Comparison of ENCODE assay signal across 8 cellular contexts in the genomic region with DNA sequence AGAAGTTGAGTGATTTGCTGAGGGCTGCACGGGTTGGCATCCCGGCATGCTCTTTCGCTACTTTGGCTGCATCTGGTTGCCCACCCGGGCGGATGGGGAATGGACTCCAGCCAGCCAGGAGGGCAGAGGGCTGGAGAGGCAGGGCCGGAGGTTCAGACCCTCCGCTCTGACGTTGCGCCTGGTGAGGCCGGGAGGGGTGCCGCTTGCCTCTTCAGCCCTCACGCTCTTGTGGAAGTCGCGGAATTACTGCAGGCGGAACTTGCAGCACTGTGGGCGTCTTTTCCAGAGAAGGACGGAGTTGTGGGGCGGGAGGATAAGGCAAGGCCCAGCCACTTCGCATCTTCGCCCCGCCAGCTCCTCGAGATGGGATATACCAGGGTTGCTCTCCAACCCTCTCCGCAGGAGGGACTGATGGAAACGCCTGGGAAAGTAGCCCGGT. TPM values are rescaled to one million over a fixed set of nuclear protein-coding genes. Genes with fewer than 3 reads are reported as not detected.
A peak's percentile ranks its signal among the peaks of the same experiment; 100 is the strongest.
DNase-seq lines count a peak whose midpoint lies in the region; ATAC-seq, FAIRE-seq and TF ChIP-seq lines count a peak whose summit lies in the region.

No MANE protein-coding gene starts in this region.

- H3K9me1 ChIP-seq in K562 (ENCODE audit: control insufficient read depth, insufficient read depth, low read length): no peaks in the 10 kb centered on the region

- H3K36me3 ChIP-seq in HUES64 (ENCODE audit: insufficient read depth, low read length) (peaks cover 38% of the 10 kb centered on the region), K562 (ENCODE audit: control insufficient read depth, insufficient read depth, low read length) (peaks cover 44% of the 10 kb centered on the region; the same call in 2 of the 3 replicates), thoracic aorta (peaks cover 18% of the 10 kb centered on the region)

- peak overlapping the region; percentile 98 for H2AFZ ChIP-seq in K562 (ENCODE audit: low read depth, low read length)

- no peaks in the 10 kb centered on the region for H4K20me1 ChIP-seq in K562 (replicated peaks; ENCODE audit: control insufficient read depth, insufficient read depth, low read length)

- peaks cover 25% of the 10 kb centered on the region for H3K79me2 ChIP-seq in K562 (ENCODE audit: control insufficient read depth, insufficient read depth, low read length)

- TF ChIP-seq POLR2A in A549 (IDR thresholded peaks at IDR 0.05; ENCODE audit: low read length) (no peak), K562 (conservative IDR thresholded peaks at IDR 0.05) (no peak)

- H3K27ac ChIP-seq in A549 (peak overlapping the region; percentile 83 to 93), HUES64 (ENCODE audit: low read depth, low read length) (peak overlapping the region; percentile 17; the same call in 1 of the 2 replicates), K562 (ENCODE audit: extremely low read depth, low read depth, low read length) (peak overlapping the region; percentile 87; the same call in 2 of the 3 replicates), thoracic aorta (peak overlapping the region; percentile 79 to 84)

- DNase-seq in A549 (ENCODE audit: low read depth in 1 of 2, low spot score in 1 of 2): no peak
- DNase-seq in K562 (ENCODE audit: extremely low read depth in 1 of 4, low spot score in 3 of 4): peak in 1 of 4 experiments; percentile 44
- DNase-seq in left colon: no peak
- no peak for DNase-seq in thoracic aorta (ENCODE audit: low spot score)
- DNase-seq in pons (ENCODE audit: low spot score): no peak
- DNase-seq in NCI-H1694 (lab: John Stamatoyannopoulos, UW): no peak

- TF ChIP-seq RAD21 in A549 (conservative IDR thresholded peaks at IDR 0.05 in 1 of 2, IDR thresholded peaks at IDR 0.05 in 1 of 2) (no peak), K562 (CRISPR knock-in tag; conservative IDR thresholded peaks at IDR 0.05 in 1 of 2, IDR thresholded peaks at IDR 0.05 in 1 of 2) (no peak)

- H3K4me1 ChIP-seq in A549: peaks cover 6% of the 10 kb centered on the region; the same call in 2 of the 3 replicates
- peaks cover 10% of the 10 kb centered on the region for H3K4me1 ChIP-seq in HUES64 (ENCODE audit: insufficient read depth, low read length)
- H3K4me1 ChIP-seq in K562 (replicated peaks in 1 of 2; ENCODE audit: control insufficient read depth in 2 of 2, insufficient read depth in 2 of 2, low read length in 2 of 2): peaks cover 25 to 50% of the 10 kb centered on the region in 2 experiments
- H3K4me1 ChIP-seq in thoracic aorta (ENCODE audit: control insufficient read depth in 1 of 2, low read depth in 2 of 2): peaks cover 13 to 28% of the 10 kb centered on the region in 2 donors

- peak overlapping the region; percentile 82 for H3K9ac ChIP-seq in HUES64 (ENCODE audit: low read depth, low read length)
- peak overlapping the region; percentile 89 to 100 for H3K9ac ChIP-seq in K562 (ENCODE audit: insufficient read depth in 1 of 2, low read depth in 2 of 2, low read length in 2 of 2)

- POLR2A ChIA-PET in A549 (lab: Yijun Ruan, JAX): interaction anchor here (0.8 to 1.2 kb wide), 5 partner anchors 17 to 90 kb away, joined by 3 to 9 read pairs (median 5); partner anchors contain the start of genes ARFRP1, GMEB2 and ZGPAT
- POLR2A ChIA-PET in K562 (lab: Yijun Ruan, JAX): interaction anchor here (0.6 to 1.5 kb wide), 5 partner anchors 9 to 49 kb away, joined by 3 to 11 read pairs (median 5); partner anchors contain the start of genes ARFRP1 and ZGPAT

- peak; percentile 51 to 53 for ATAC-seq in A549
- peak; percentile 16 for ATAC-seq in GM19035 (IDR thresholded peaks at IDR 0.05; ENCODE audit: unreplicated experiment)
- ATAC-seq in K562: peak; percentile 10
- peak; percentile 40 for ATAC-seq in left colon
- ATAC-seq in thoracic aorta (ENCODE audit: insufficient number of reproducible peaks, low FRiP score, low read depth): no peak

- H3K4me3 ChIP-seq in A549 (peak overlapping the region; percentile 74), HUES64 (ENCODE audit: low read length) (peak overlapping the region; percentile 89), K562 (peak overlapping the region; percentile 63), thoracic aorta (peak overlapping the region; percentile 88)

- in situ Hi-C loops in K562 (cut with MboI): no loop called here

- CTCF ChIA-PET in A549 (lab: Yijun Ruan, JAX) (interaction anchor here (1.2 to 2.0 kb wide), 2 partner anchors 30 to 121 kb away, joined by 4 to 7 read pairs; no protein-coding TSS in a partner anchor), K562 (lab: Yijun Ruan, JAX; ENCODE audit: low intra/inter-chr PET ratio) (no interaction called here)

- 5% methylated on average over 24 of the region's 25 CpGs for WGBS in A549 (ENCODE audit: missing lambda C conversion rate)
- 6% methylated on average over 25 of the region's 25 CpGs for WGBS in HUES64
- WGBS in K562 (ENCODE audit: insufficient coverage, low coverage, missing lambda C conversion rate): under 1% methylated on average over 25 of the region's 25 CpGs

- TF ChIP-seq EP300 in A549 (IDR thresholded peaks at IDR 0.05): no peak
- TF ChIP-seq EP300 in K562 (IDR thresholded peaks at IDR 0.05; ENCODE audit: low read length): no peak

- no peaks in the 10 kb centered on the region for H3K9me3 ChIP-seq in A549
- no peaks in the 10 kb centered on the region for H3K9me3 ChIP-seq in HUES64 (ENCODE audit: insufficient read depth, low read depth, low read length)
- no peaks in the 10 kb centered on the region for H3K9me3 ChIP-seq in K562 (replicated peaks; ENCODE audit: control insufficient read depth, insufficient read depth, low read depth, low read length)
- H3K9me3 ChIP-seq in thoracic aorta: no peaks in the 10 kb centered on the region

- TF ChIP-seq CTCF in A549 (IDR thresholded peaks at IDR 0.05) (no peak), K562 (IDR thresholded peaks at IDR 0.05 in 2 of 3, conservative IDR thresholded peaks at IDR 0.05 in 1 of 3; ENCODE audit: insufficient read depth in 2 of 3, low read depth in 1 of 3, low read length in 3 of 3) (no peak), thoracic aorta (IDR thresholded peaks at IDR 0.05) (no peak)

- no peaks in the 10 kb centered on the region for H3K27me3 ChIP-seq in HUES64 (ENCODE audit: insufficient read depth, low read length)
- no peaks in the 10 kb centered on the region for H3K27me3 ChIP-seq in K562 (ENCODE audit: control insufficient read depth in 2 of 2, insufficient read depth in 2 of 2, low read length in 2 of 2)
- H3K27me3 ChIP-seq in thoracic aorta (replicated peaks; ENCODE audit: insufficient read depth): no peaks in the 10 kb centered on the region

- no TSS peak for BruUV-seq in K562 (replicated peaks; lab: Mats Ljungman, UMichigan)

- intact Hi-C loops in K562 (cut with micrococcal nuclease) (loop anchor here (10.0 kb wide), 1 partner anchor 124 kb away; the partner anchor contains the start of gene PTK6), left colon (cut with DNase I, micrococcal nuclease) (no loop called here)

- H3K4me2 ChIP-seq in A549 (peak overlapping the region; percentile 90), K562 (ENCODE audit: insufficient read depth, low read length) (peak overlapping the region; percentile 88)

- FAIRE-seq in A549 (lab: Jason Lieb, UNC) (no peak), K562 (lab: Jason Lieb, UNC) (no peak)

RNA-seq across cellular contexts. Expression of gene RTEL1, which starts 0.7 kb away (rescaled TPM):
- polyA plus RNA-seq in A549 (2011; rRNA removed): 12.6 and 13.5 TPM in 2 replicates
- 10.9 and 14.3 TPM in 2 replicates for polyA plus RNA-seq in A549 (2012; cell fraction: cytosol; rRNA removed)
- 87.2 and 98.4 TPM in 2 replicates for polyA plus RNA-seq in A549 (2012; cell fraction: nucleus; rRNA removed)
- polyA plus RNA-seq in A549 (2017; fragmentation: RNase III; extraction: RNeasy Plus Mini Kit Qiagen cat#74134 plus additional on column Dnase treatment): 10.7 to 11.6 TPM (median 11.3 TPM) in 3 replicates
- 34.4 and 37.9 TPM in 2 replicates for polyA minus RNA-seq in A549 (2011; rRNA and poly(A)+ RNA removed)
- 13.6 TPM for polyA plus RNA-seq in HUES64 (2013, experiment 1 of 2)
- 14.5 TPM for polyA plus RNA-seq in HUES64 (2013, experiment 2 of 2)
- 274 and 684 TPM in 2 replicates for total RNA-seq in K562 (2011; cell fraction: chromatin; rRNA removed; ENCODE audit: low replicate concordance)
- total RNA-seq in K562 (2011; cell fraction: nucleolus; rRNA removed): 188 TPM in 2 replicates
- total RNA-seq in K562 (2011; cell fraction: nucleoplasm; rRNA removed): 175 and 176 TPM in 2 replicates
- total RNA-seq in K562 (2014; rRNA removed): 27.7 and 32.0 TPM in 2 replicates
- total RNA-seq in K562 (2014; rRNA removed; fragmentation: Illumina TruSeq; extraction: Trizol): 11.3 and 12.0 TPM in 2 replicates
- 14.0 and 15.4 TPM in 2 replicates for total RNA-seq in K562 (2015; rRNA removed; fragmentation: Illumina TruSeq; extraction: Trizol)
- 53.1 and 61.0 TPM in 2 replicates for total RNA-seq in K562 (2021)
- polyA plus RNA-seq in K562 (2011; rRNA removed): 25.2 and 34.3 TPM in 2 replicates
- polyA plus RNA-seq in K562 (2011; cell fraction: cytosol; rRNA removed): 10.0 and 23.6 TPM in 2 replicates
- 238 and 368 TPM in 2 replicates for polyA plus RNA-seq in K562 (2011; cell fraction: nucleus; rRNA removed)
- polyA plus RNA-seq in K562 (2012): 10.8 and 25.1 TPM in 2 replicates
- polyA plus RNA-seq in K562 (2014; fragmentation: Illumina TruSeq; extraction: Trizol): 17.9 and 20.1 TPM in 2 replicates
- under 1 TPM; 0.36 to 0.45 TPM for polyA plus RNA-seq in K562 (2014; fragmentation: Nextera tagmentation; extraction: Ambion mirVana)
- polyA plus RNA-seq in K562 (2014; rRNA removed): 31.8 and 35.7 TPM in 2 replicates
- polyA minus RNA-seq in K562 (2011; rRNA and poly(A)+ RNA removed): 48.3 and 49.0 TPM in 2 replicates
- polyA minus RNA-seq in K562 (2011; cell fraction: cytosol; rRNA and poly(A)+ RNA removed): 14.8 and 14.9 TPM in 2 replicates
- polyA minus RNA-seq in K562 (2011; cell fraction: nucleus; rRNA and poly(A)+ RNA removed): 63.7 and 84.3 TPM in 2 replicates
- 10 to 100 TPM; 16.9 to 34.6 TPM for total RNA-seq in left colon
- total RNA-seq in thoracic aorta: 100 to 1,000 TPM in 1 of 2 donors, 10 to 100 TPM in 1; 37.8 to 114 TPM

RNA-seq across cellular contexts. Expression of gene STMN3, which starts 5.5 kb away (rescaled TPM):
- polyA plus RNA-seq in A549 (2011; rRNA removed) (2.5 and 2.8 TPM in 2 replicates), A549 (2017; fragmentation: RNase III; extraction: RNeasy Plus Mini Kit Qiagen cat#74134 plus additional on column Dnase treatment) (3.2 to 5.0 TPM (median 3.8 TPM) in 3 replicates), K562 (2011; rRNA removed) (30.9 and 37.6 TPM in 2 replicates), K562 (2014; fragmentation: Illumina TruSeq; extraction: Trizol) (20.3 and 36.0 TPM in 2 replicates), K562 (2014; fragmentation: Nextera tagmentation; extraction: Ambion mirVana) (under 1 TPM; 0.70 to 0.85 TPM), K562 (2014; rRNA removed) (58.0 and 60.2 TPM in 2 replicates)
- 9.2 and 14.4 TPM in 2 replicates for polyA plus RNA-seq in A549 (2012; cell fraction: cytosol; rRNA removed)
- polyA plus RNA-seq in A549 (2012; cell fraction: nucleus; rRNA removed): 14.7 and 18.5 TPM in 2 replicates
- polyA minus RNA-seq in A549 (2011; rRNA and poly(A)+ RNA removed): 1.6 and 2.9 TPM in 2 replicates
- 58.0 TPM for polyA plus RNA-seq in HUES64 (2013, experiment 1 of 2)
- 42.2 TPM for polyA plus RNA-seq in HUES64 (2013, experiment 2 of 2)
- total RNA-seq in K562 (2011; cell fraction: chromatin; rRNA removed; ENCODE audit: low replicate concordance): 14.9 and 42.3 TPM in 2 replicates
- 45.7 and 51.0 TPM in 2 replicates for total RNA-seq in K562 (2011; cell fraction: nucleolus; rRNA removed)
- 22.8 and 23.8 TPM in 2 replicates for total RNA-seq in K562 (2011; cell fraction: nucleoplasm; rRNA removed)
- total RNA-seq in K562 (2014; rRNA removed) (65.6 and 79.2 TPM in 2 replicates), K562 (2014; rRNA removed; fragmentation: Illumina TruSeq; extraction: Trizol) (6.8 and 8.8 TPM in 2 replicates), K562 (2015; rRNA removed; fragmentation: Illumina TruSeq; extraction: Trizol) (29.4 and 29.9 TPM in 2 replicates), K562 (2021) (50.2 and 52.4 TPM in 2 replicates), left colon (1 to 10 TPM; 2.9 to 5.5 TPM), thoracic aorta (10 to 100 TPM; 14.4 to 17.8 TPM)
- polyA plus RNA-seq in K562 (2011; cell fraction: cytosol; rRNA removed): 51.3 and 126 TPM in 2 replicates
- polyA plus RNA-seq in K562 (2011; cell fraction: nucleus; rRNA removed): 98.8 and 152 TPM in 2 replicates
- 20.9 and 32.0 TPM in 2 replicates for polyA plus RNA-seq in K562 (2012)
- 4.9 and 7.8 TPM in 2 replicates for polyA minus RNA-seq in K562 (2011; rRNA and poly(A)+ RNA removed)
- 17.1 and 19.4 TPM in 2 replicates for polyA minus RNA-seq in K562 (2011; cell fraction: cytosol; rRNA and poly(A)+ RNA removed)
- polyA minus RNA-seq in K562 (2011; cell fraction: nucleus; rRNA and poly(A)+ RNA removed): 7.1 and 9.2 TPM in 2 replicates

RNA-seq across cellular contexts. Expression of gene GMEB2, which starts 31.9 kb away (rescaled TPM):
- polyA plus RNA-seq in A549 (2011; rRNA removed) (6.6 and 6.8 TPM in 2 replicates), A549 (2017; fragmentation: RNase III; extraction: RNeasy Plus Mini Kit Qiagen cat#74134 plus additional on column Dnase treatment) (6.4 to 7.0 TPM (median 6.5 TPM) in 3 replicates), K562 (2011; rRNA removed) (7.4 and 8.1 TPM in 2 replicates), K562 (2014; fragmentation: Illumina TruSeq; extraction: Trizol) (6.3 and 8.8 TPM in 2 replicates), K562 (2014; fragmentation: Nextera tagmentation; extraction: Ambion mirVana) (under 1 TPM; 0.03 to 0.08 TPM), K562 (2014; rRNA removed) (8.4 and 8.5 TPM in 2 replicates)
- polyA plus RNA-seq in A549 (2012; cell fraction: cytosol; rRNA removed): 7.4 and 10.6 TPM in 2 replicates
- polyA plus RNA-seq in A549 (2012; cell fraction: nucleus; rRNA removed): 19.3 and 20.4 TPM in 2 replicates
- 5.8 and 7.0 TPM in 2 replicates for polyA minus RNA-seq in A549 (2011; rRNA and poly(A)+ RNA removed)
- 11.4 TPM for polyA plus RNA-seq in HUES64 (2013, experiment 1 of 2)
- polyA plus RNA-seq in HUES64 (2013, experiment 2 of 2): 12.9 TPM
- 8.8 and 18.6 TPM in 2 replicates for total RNA-seq in K562 (2011; cell fraction: chromatin; rRNA removed; ENCODE audit: low replicate concordance)
- total RNA-seq in K562 (2011; cell fraction: nucleolus; rRNA removed): 13.2 and 13.8 TPM in 2 replicates
- 10.0 and 10.4 TPM in 2 replicates for total RNA-seq in K562 (2011; cell fraction: nucleoplasm; rRNA removed)
- total RNA-seq in K562 (2014; rRNA removed) (10.2 and 11.5 TPM in 2 replicates), K562 (2014; rRNA removed; fragmentation: Illumina TruSeq; extraction: Trizol) (2.6 and 2.8 TPM in 2 replicates), K562 (2015; rRNA removed; fragmentation: Illumina TruSeq; extraction: Trizol) (5.2 and 5.5 TPM in 2 replicates), K562 (2021) (11.5 and 13.9 TPM in 2 replicates), left colon (10 to 100 TPM in 1 of 2 donors, 1 to 10 TPM in 1; 9.7 to 11.6 TPM), thoracic aorta (10 to 100 TPM; 10.0 to 14.7 TPM)
- 8.1 and 14.6 TPM in 2 replicates for polyA plus RNA-seq in K562 (2011; cell fraction: cytosol; rRNA removed)
- polyA plus RNA-seq in K562 (2011; cell fraction: nucleus; rRNA removed): 18.5 and 27.6 TPM in 2 replicates
- polyA plus RNA-seq in K562 (2012): 8.0 and 9.6 TPM in 2 replicates
- 3.0 and 4.5 TPM in 2 replicates for polyA minus RNA-seq in K562 (2011; rRNA and poly(A)+ RNA removed)
- polyA minus RNA-seq in K562 (2011; cell fraction: cytosol; rRNA and poly(A)+ RNA removed): 6.2 and 7.3 TPM in 2 replicates
- 4.3 and 4.4 TPM in 2 replicates for polyA minus RNA-seq in K562 (2011; cell fraction: nucleus; rRNA and poly(A)+ RNA removed)

RNA-seq across cellular contexts. Expression of gene TNFRSF6B, which starts 37.7 kb away (rescaled TPM):
- 0.20 and 0.22 TPM in 2 replicates for polyA plus RNA-seq in A549 (2011; rRNA removed)
- 2.3 and 4.3 TPM in 2 replicates for polyA plus RNA-seq in A549 (2012; cell fraction: cytosol; rRNA removed)
- 16.7 and 55.0 TPM in 2 replicates for polyA plus RNA-seq in A549 (2012; cell fraction: nucleus; rRNA removed)
- 0.63 to 0.69 TPM (median 0.66 TPM) in 3 replicates for polyA plus RNA-seq in A549 (2017; fragmentation: RNase III; extraction: RNeasy Plus Mini Kit Qiagen cat#74134 plus additional on column Dnase treatment)
- polyA minus RNA-seq in A549 (2011; rRNA and poly(A)+ RNA removed): not detected in 2 replicates
- 1.1 TPM for polyA plus RNA-seq in HUES64 (2013, experiment 1 of 2)
- 1.2 TPM for polyA plus RNA-seq in HUES64 (2013, experiment 2 of 2)
- total RNA-seq in K562 (2011; cell fraction: chromatin; rRNA removed; ENCODE audit: low replicate concordance): not detected in 2 replicates
- total RNA-seq in K562 (2011; cell fraction: nucleolus; rRNA removed): 4.9 and 6.3 TPM in 2 replicates
- not detected in 2 replicates for total RNA-seq in K562 (2011; cell fraction: nucleoplasm; rRNA removed)
- 0.32 and 3.8 TPM in 2 replicates for total RNA-seq in K562 (2014; rRNA removed)
- not detected in 2 replicates for total RNA-seq in K562 (2014; rRNA removed; fragmentation: Illumina TruSeq; extraction: Trizol)
- total RNA-seq in K562 (2015; rRNA removed; fragmentation: Illumina TruSeq; extraction: Trizol): 0.19 TPM in 1 of 2 replicates, not detected in the other
- total RNA-seq in K562 (2021): not detected in 2 replicates
- polyA plus RNA-seq in K562 (2011; rRNA removed): 0.10 and 0.37 TPM in 2 replicates
- 1.1 and 5.8 TPM in 2 replicates for polyA plus RNA-seq in K562 (2011; cell fraction: cytosol; rRNA removed)
- 1.4 and 13.8 TPM in 2 replicates for polyA plus RNA-seq in K562 (2011; cell fraction: nucleus; rRNA removed)
- 0.87 and 1.3 TPM in 2 replicates for polyA plus RNA-seq in K562 (2012)
- not detected in 2 replicates for polyA plus RNA-seq in K562 (2014; fragmentation: Illumina TruSeq; extraction: Trizol)
- not detected for polyA plus RNA-seq in K562 (2014; fragmentation: Nextera tagmentation; extraction: Ambion mirVana)
- 3.2 and 3.5 TPM in 2 replicates for polyA plus RNA-seq in K562 (2014; rRNA removed)
- not detected in 2 replicates for polyA minus RNA-seq in K562 (2011; rRNA and poly(A)+ RNA removed)
- polyA minus RNA-seq in K562 (2011; cell fraction: cytosol; rRNA and poly(A)+ RNA removed): not detected in 2 replicates
- polyA minus RNA-seq in K562 (2011; cell fraction: nucleus; rRNA and poly(A)+ RNA removed): 1.2 TPM in 1 of 2 replicates, not detected in the other
- total RNA-seq in left colon: 1 to 10 TPM in 1 of 2 donors, not detected in 1; 8.9 TPM
- 10 to 100 TPM; 32.9 to 98.9 TPM for total RNA-seq in thoracic aorta

RNA-seq across cellular contexts. Expression of gene ARFRP1, which starts 49.0 kb away (rescaled TPM):
- polyA plus RNA-seq in A549 (2011; rRNA removed): 14.1 and 25.1 TPM in 2 replicates
- polyA plus RNA-seq in A549 (2012; cell fraction: cytosol; rRNA removed): 50.5 and 52.7 TPM in 2 replicates
- polyA plus RNA-seq in A549 (2012; cell fraction: nucleus; rRNA removed): 81.2 and 97.2 TPM in 2 replicates
- 29.7 to 33.2 TPM (median 31.1 TPM) in 3 replicates for polyA plus RNA-seq in A549 (2017; fragmentation: RNase III; extraction: RNeasy Plus Mini Kit Qiagen cat#74134 plus additional on column Dnase treatment)
- 14.8 TPM in 2 replicates for polyA minus RNA-seq in A549 (2011; rRNA and poly(A)+ RNA removed)
- polyA plus RNA-seq in HUES64 (2013, experiment 1 of 2): 14.0 TPM
- 12.9 TPM for polyA plus RNA-seq in HUES64 (2013, experiment 2 of 2)
- total RNA-seq in K562 (2011; cell fraction: chromatin; rRNA removed; ENCODE audit: low replicate concordance): 98.6 and 222 TPM in 2 replicates
- total RNA-seq in K562 (2011; cell fraction: nucleolus; rRNA removed): 116 and 124 TPM in 2 replicates
- total RNA-seq in K562 (2011; cell fraction: nucleoplasm; rRNA removed): 75.6 and 81.5 TPM in 2 replicates
- 64.3 and 74.1 TPM in 2 replicates for total RNA-seq in K562 (2014; rRNA removed)
- total RNA-seq in K562 (2014; rRNA removed; fragmentation: Illumina TruSeq; extraction: Trizol): 16.1 and 19.1 TPM in 2 replicates
- total RNA-seq in K562 (2015; rRNA removed; fragmentation: Illumina TruSeq; extraction: Trizol): 37.3 and 37.7 TPM in 2 replicates
- 64.0 and 78.9 TPM in 2 replicates for total RNA-seq in K562 (2021)
- 37.5 and 39.5 TPM in 2 replicates for polyA plus RNA-seq in K562 (2011; rRNA removed)
- polyA plus RNA-seq in K562 (2011; cell fraction: cytosol; rRNA removed): 52.0 and 57.8 TPM in 2 replicates
- 132 and 147 TPM in 2 replicates for polyA plus RNA-seq in K562 (2011; cell fraction: nucleus; rRNA removed)
- polyA plus RNA-seq in K562 (2012): 44.1 and 48.2 TPM in 2 replicates
- polyA plus RNA-seq in K562 (2014; fragmentation: Illumina TruSeq; extraction: Trizol): 20.0 and 36.3 TPM in 2 replicates
- 1 to 10 TPM; 2.2 to 6.0 TPM for polyA plus RNA-seq in K562 (2014; fragmentation: Nextera tagmentation; extraction: Ambion mirVana)
- polyA plus RNA-seq in K562 (2014; rRNA removed): 66.9 and 70.5 TPM in 2 replicates
- polyA minus RNA-seq in K562 (2011; rRNA and poly(A)+ RNA removed): 18.4 and 33.9 TPM in 2 replicates
- 14.4 and 22.2 TPM in 2 replicates for polyA minus RNA-seq in K562 (2011; cell fraction: cytosol; rRNA and poly(A)+ RNA removed)
- 46.2 and 62.4 TPM in 2 replicates for polyA minus RNA-seq in K562 (2011; cell fraction: nucleus; rRNA and poly(A)+ RNA removed)
- 10 to 100 TPM; 52.2 to 69.5 TPM for total RNA-seq in left colon
- 10 to 100 TPM; 56.4 to 57.8 TPM for total RNA-seq in thoracic aorta

Comparison
In these comparisons a context has a peak if more than half of its experiments do, and no peak if none do; other contexts are left out.
1. H3K27ac ChIP-seq: peak in every context shown above with its lines; median percentile 88 in A549; 87 in K562; 82 in thoracic aorta; 17 in HUES64.